In genomic region chr17:68459030-68459376, GRCh38 we compare ENCODE assay signal across 15 cellular contexts. TPM values are rescaled to one million over a fixed set of nuclear protein-coding genes. Genes with fewer than 3 reads are reported as not detected.
DNase-seq lines count a peak whose midpoint lies in the region; ATAC-seq and TF ChIP-seq lines count a peak whose summit lies in the region.
"Had no signal": no experiment of that assay in that cellular context is flagged by ENCODE, and none has a peak within 500 bp of the region (broad histone marks: within the 10 kb centered on the region; RNA-seq: fewer than 3 reads in every experiment).

No MANE protein-coding gene starts in this region.

- no peaks in the 10 kb centered on the region for H3K27me3 Mint-ChIP-seq in activated T-helper 2 cell treated with anti-CD3 and anti-CD28 coated beads, Interferon-gamma antibody, Interleukin-2, Interleukin-4, amounts not matched to agents 10 μg/mL and 5 μg/mL and 100 μg/mL, durations not matched to agents 14 hours and 24 hours and 36 hours (ENCODE audit: low read depth)

- no peaks in the 10 kb centered on the region for H3K9me3 Mint-ChIP-seq in activated T-helper 2 cell treated with anti-CD3 and anti-CD28 coated beads, Interferon-gamma antibody, Interleukin-2, Interleukin-4, amounts not matched to agents 10 μg/mL and 5 μg/mL and 100 μg/mL, durations not matched to agents 14 hours and 24 hours and 36 hours
- H3K9me3 Mint-ChIP-seq: mesothelial cell of epicardium had no signal

- no peaks in the 10 kb centered on the region for H3K36me3 ChIP-seq in GM06990 (ENCODE audit: control insufficient read depth, insufficient read depth, low read length)

- H3K36me3 Mint-ChIP-seq in activated T-helper 2 cell treated with anti-CD3 and anti-CD28 coated beads, Interferon-gamma antibody, Interleukin-2, Interleukin-4, amounts not matched to agents 10 μg/mL and 5 μg/mL and 100 μg/mL, durations not matched to agents 14 hours and 24 hours and 36 hours (ENCODE audit: low read depth), result peaks cover 3% of the 10 kb centered on the region
- H3K36me3 Mint-ChIP-seq: mesothelial cell of epicardium had no signal

- no peaks in the 10 kb centered on the region for H3K27me3 ChIP-seq in GM06990 (replicated peaks; ENCODE audit: control insufficient read depth, insufficient read depth, low read length)

- H3K4me3 ChIP-seq in GM06990 (replicated peaks; ENCODE audit: low read depth, low read length), result no peak overlapping the region

- peaks cover 69% of the 10 kb centered on the region for H3K4me1 Mint-ChIP-seq in activated T-helper 2 cell treated with anti-CD3 and anti-CD28 coated beads, Interferon-gamma antibody, Interleukin-2, Interleukin-4, amounts not matched to agents 10 μg/mL and 5 μg/mL and 100 μg/mL, durations not matched to agents 14 hours and 24 hours and 36 hours (ENCODE audit: low read depth)

- ATAC-seq in GM18870 (IDR thresholded peaks at IDR 0.05; ENCODE audit: unreplicated experiment), result peak; percentile 30
- ATAC-seq in HG03060 (IDR thresholded peaks at IDR 0.05; ENCODE audit: low read depth, unreplicated experiment), result peak; percentile 24
- ATAC-seq: right cardiac atrium, SK-N-SH treated with all-trans-retinoic acid at 6 μM for 48 hours had no signal

- intact Hi-C loops in activated T-helper 2 cell treated with anti-CD3 and anti-CD28 coated beads, Interferon-gamma antibody, Interleukin-2, Interleukin-4, amounts not matched to agents 10 μg/mL and 5 μg/mL and 100 μg/mL, durations not matched to agents 14 hours and 24 hours and 36 hours (cut with micrococcal nuclease), result no loop called here
- intact Hi-C loops in posterior vena cava (cut with DNase I), result no loop called here

- peak; percentile 58 for DNase-seq in GM06990 (ENCODE audit: extremely low read depth, insufficient read length)
- DNase-seq in activated T-helper 2 cell treated with anti-CD3 and anti-CD28 coated beads, Interferon-gamma antibody, Interleukin-2, Interleukin-4, amounts not matched to agents 10 μg/mL and 5 μg/mL and 100 μg/mL, durations not matched to agents 14 hours and 24 hours and 36 hours (ENCODE audit: low spot score), result no peak
- DNase-seq in posterior vena cava (ENCODE audit: low spot score), result no peak
- no peak for DNase-seq in cerebellum (ENCODE audit: low spot score)
- DNase-seq in HK-2 (ENCODE audit: unreplicated experiment), result no peak
- no peak for DNase-seq in HT-29 (ENCODE audit: low spot score)
- DNase-seq: activated CD4-positive, alpha-beta T cell treated with anti-CD3 and anti-CD28 coated beads for 1 hour; COR-L47; NCI-H1092; NCI-H524 treated with DMSO at 0.1 percent for 48 hours; right cardiac atrium had no signal

- H3K27ac Mint-ChIP-seq in activated T-helper 2 cell treated with anti-CD3 and anti-CD28 coated beads, Interferon-gamma antibody, Interleukin-2, Interleukin-4, amounts not matched to agents 10 μg/mL and 5 μg/mL and 100 μg/mL, durations not matched to agents 14 hours and 24 hours and 36 hours, result peak overlapping the region; percentile 88

- no peak for TF ChIP-seq CTCF in GM06990 (IDR thresholded peaks at IDR 0.05; ENCODE audit: insufficient read depth, low read length, poor library complexity, severe bottlenecking)

- peak overlapping the region; percentile 20 for H3K4me3 Mint-ChIP-seq in activated T-helper 2 cell treated with anti-CD3 and anti-CD28 coated beads, Interferon-gamma antibody, Interleukin-2, Interleukin-4, amounts not matched to agents 10 μg/mL and 5 μg/mL and 100 μg/mL, durations not matched to agents 14 hours and 24 hours and 36 hours (ENCODE audit: low read depth)

RNA-seq across cellular contexts. Expression of gene WIPI1, which starts 1.7 kb away (rescaled TPM):
- 14.0 and 15.7 TPM in 2 replicates for total RNA-seq in activated T-helper 2 cell treated with anti-CD3 and anti-CD28 coated beads, Interferon-gamma antibody, Interleukin-2, Interleukin-4, amounts not matched to agents 10 μg/mL and 5 μg/mL and 100 μg/mL, durations not matched to agents 14 hours and 24 hours and 36 hours
- 10 to 100 TPM; 50.3 to 54.1 TPM for total RNA-seq in posterior vena cava
- total RNA-seq in cerebellum, result 18.8 TPM
- total RNA-seq in HT-29 (2014; rRNA removed; shearing (Covaris generic)), result 4.4 and 7.3 TPM in 2 replicates

RNA-seq across cellular contexts. Expression of gene PRKAR1A, which starts 53.2 kb away (rescaled TPM):
- total RNA-seq in activated T-helper 2 cell treated with anti-CD3 and anti-CD28 coated beads, Interferon-gamma antibody, Interleukin-2, Interleukin-4, amounts not matched to agents 10 μg/mL and 5 μg/mL and 100 μg/mL, durations not matched to agents 14 hours and 24 hours and 36 hours, result 263 and 265 TPM in 2 replicates
- total RNA-seq in posterior vena cava (100 to 1,000 TPM; 236 to 271 TPM), cerebellum (244 TPM)
- total RNA-seq in HT-29 (2014; rRNA removed; shearing (Covaris generic)), result 86.4 and 119 TPM in 2 replicates
